ENCODE assay signal across 29 cellular contexts in genomic region chr7:8669501-8669851, GRCh38.
"Had no signal": no experiment of that assay in that cellular context is flagged by ENCODE, and none has a peak within 500 bp of the region (broad histone marks: within the 10 kb centered on the region; RNA-seq: fewer than 3 reads in every experiment).

No MANE protein-coding gene starts in this region.

- H3K9me3 Mint-ChIP-seq: endodermal cell had no signal

- DNase-seq: colonic mucosa; cortex of kidney; dermis blood vessel endothelial cell; dorsolateral prefrontal cortex; effector CD4-positive, alpha-beta T cell; effector CD8-positive, alpha-beta T cell; effector memory CD4-positive, alpha-beta T cell; effector memory CD8-positive, alpha-beta T cell; endodermal cell; erythroblast; esophagus squamous epithelium; foreskin fibroblast; foreskin keratinocyte; foreskin melanocyte; gastrocnemius medialis; glutamatergic neuron; head of caudate nucleus; heart left ventricle; heart right ventricle had no signal

- H3K4me1 ChIP-seq: colonic mucosa, esophagus muscularis mucosa, esophagus squamous epithelium, foreskin keratinocyte, gastrocnemius medialis, gastroesophageal sphincter, heart left ventricle, heart right ventricle had no signal

- H3K4me1 Mint-ChIP-seq: endodermal cell had no signal

- H3K27ac Mint-ChIP-seq: dendritic cell treated with granulocyte-macrophage colony-stimulating factor and Interleukin-4, amounts not matched to agents 40 ng/mL and 50 ng/mL, for 4 days; effector memory CD8-positive, alpha-beta T cell; endodermal cell had no signal

- ATAC-seq: effector memory CD8-positive, alpha-beta T cell; esophagus mucosa; foreskin keratinocyte; gastrocnemius medialis; gastroesophageal sphincter; heart right ventricle had no signal

- H3K27ac ChIP-seq: colonic mucosa, coronary artery, dorsolateral prefrontal cortex, epithelial cell of prostate, esophagus muscularis mucosa, esophagus squamous epithelium, foreskin keratinocyte, gastrocnemius medialis, gastroesophageal sphincter, heart left ventricle, heart right ventricle had no signal

- H3K36me3 ChIP-seq: colonic mucosa, esophagus muscularis mucosa, esophagus squamous epithelium, gastrocnemius medialis, gastroesophageal sphincter, heart left ventricle, heart right ventricle had no signal

- H3K27me3 Mint-ChIP-seq: dendritic cell treated with granulocyte-macrophage colony-stimulating factor and Interleukin-4, amounts not matched to agents 40 ng/mL and 50 ng/mL, for 4 days; effector memory CD8-positive, alpha-beta T cell had no signal

- H3K4me3 Mint-ChIP-seq: dendritic cell treated with granulocyte-macrophage colony-stimulating factor and Interleukin-4, amounts not matched to agents 40 ng/mL and 50 ng/mL, for 4 days; effector memory CD8-positive, alpha-beta T cell; endodermal cell had no signal

- H3K4me3 ChIP-seq: colonic mucosa, coronary artery, dorsolateral prefrontal cortex, esophagus muscularis mucosa, esophagus squamous epithelium, gastrocnemius medialis, gastroesophageal sphincter, heart left ventricle, heart right ventricle had no signal

- FAIRE-seq: colon, endometrium, endothelial cell of umbilical vein, frontal cortex had no signal

- H3K27me3 ChIP-seq: colonic mucosa, dorsolateral prefrontal cortex, esophagus muscularis mucosa, esophagus squamous epithelium, foreskin keratinocyte, gastrocnemius medialis, gastroesophageal sphincter, heart left ventricle, heart right ventricle had no signal

- H3K9me3 ChIP-seq: colonic mucosa, gastrocnemius medialis had no signal
